Comparison of ENCODE assay signal across 8 cellular contexts in the genomic region with DNA sequence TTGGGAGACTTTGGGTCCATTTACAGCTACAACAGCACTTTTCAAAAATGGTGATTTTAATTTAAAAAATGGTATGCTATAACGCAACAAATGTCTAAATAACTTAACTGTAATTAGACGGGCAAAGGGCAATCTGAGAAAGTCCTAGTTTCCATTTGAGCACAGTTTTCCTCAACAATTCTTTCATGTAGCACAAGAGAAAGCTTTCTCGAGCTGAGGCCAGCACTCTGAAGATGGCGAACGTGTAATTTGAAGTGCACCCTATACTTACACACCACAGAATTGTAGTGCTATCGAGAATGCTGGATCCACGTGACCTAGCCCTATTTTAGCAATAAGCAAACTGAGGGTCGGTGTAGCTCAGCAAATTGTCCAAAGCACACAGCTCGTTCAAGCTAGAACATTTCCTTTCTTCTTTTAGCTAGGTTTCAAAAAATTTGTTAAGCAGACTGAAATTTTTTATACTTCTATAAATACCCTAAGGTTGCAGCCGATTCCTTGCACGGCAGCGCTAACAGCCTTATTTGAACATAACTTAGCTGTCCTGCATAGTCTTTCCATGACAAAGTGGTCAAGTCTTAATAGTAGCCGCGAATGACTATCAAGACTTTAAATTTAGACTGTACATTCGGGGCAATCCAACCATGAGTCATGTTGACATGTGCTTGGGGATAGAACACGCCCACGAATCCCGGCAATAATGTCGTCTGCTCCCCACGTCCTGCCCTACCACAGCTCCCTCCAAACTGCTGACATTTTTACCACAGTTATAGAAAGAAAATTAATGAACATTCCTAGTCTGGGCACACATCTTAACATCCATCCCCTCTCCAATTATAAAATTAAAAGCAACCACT. TPM values are rescaled to one million over a fixed set of nuclear protein-coding genes. Genes with fewer than 3 reads are reported as not detected.
DNase-seq lines count a peak whose midpoint lies in the region; ATAC-seq and TF ChIP-seq lines count a peak whose summit lies in the region.

No MANE protein-coding gene starts in this region.

- TF ChIP-seq CTCF in HFFc6 (IDR thresholded peaks at IDR 0.05), result no peak
- no peak for TF ChIP-seq CTCF in foreskin fibroblast (IDR thresholded peaks at IDR 0.05; ENCODE audit: low read depth, low read length)

- peaks cover 68% of the 10 kb centered on the region for H3K27me3 Mint-ChIP-seq in HFFc6 (ENCODE audit: insufficient read depth)

- H3K4me1 Mint-ChIP-seq in HFFc6 (ENCODE audit: low read depth), result peaks cover 67% of the 10 kb centered on the region

- peak; percentile 42 for ATAC-seq in sciatic nerve
- no peak for ATAC-seq in HG03521 (IDR thresholded peaks at IDR 0.05; ENCODE audit: unreplicated experiment)
- no peak for ATAC-seq in HG02840 (IDR thresholded peaks at IDR 0.05; ENCODE audit: low FRiP score, unreplicated experiment)

- intact Hi-C loops in sciatic nerve (cut with DNase I), result loop anchor here (10.0 kb wide), 1 partner anchor 530 kb away; no protein-coding TSS in a partner anchor

- peaks cover 47% of the 10 kb centered on the region for H3K36me3 Mint-ChIP-seq in HFFc6 (ENCODE audit: low read depth)

- H3K27ac Mint-ChIP-seq in HFFc6, result peak overlapping the region; percentile 99

- DNase-seq in HFFc6, result peak; percentile 95
- peak; percentile 52 for DNase-seq in activated CD8-positive, alpha-beta memory T cell treated with anti-CD3 and anti-CD28 coated beads, Interleukin-2, amount 50 U/mL, for 48 hours
- DNase-seq in foreskin fibroblast, result peak; percentile 93 to 94
- no peak for DNase-seq in sciatic nerve (ENCODE audit: low spot score)
- no peak for DNase-seq in activated effector memory CD4-positive, alpha-beta T cell treated with Interleukin-2 at 50 U/mL for 16 hours
- DNase-seq in KG1 (lab: John Stamatoyannopoulos, UW), result no peak

- H3K9me3 Mint-ChIP-seq in HFFc6, result peaks cover 41% of the 10 kb centered on the region

- H3K4me3 ChIP-seq in foreskin fibroblast (ENCODE audit: low read depth in 1 of 2, low read length in 2 of 2), result no peak overlapping the region

- peak overlapping the region; percentile 60 for H3K4me3 Mint-ChIP-seq in HFFc6

RNA-seq across cellular contexts. Expression of a gene that starts 10.0 kb away (rescaled TPM):
- total RNA-seq in HFFc6 (2021; fragmentation: NEBNext Ultra II Directional; extraction: Animal tissue kit (Norgen Biotek cat#: 25700)), result 100 to 1,000 TPM; 114 to 154 (median 142) TPM
- total RNA-seq in sciatic nerve, result 273 TPM

Comparison
In these comparisons a context has a peak if more than half of its experiments do, and no peak if none do; other contexts are left out.
1. DNase-seq: peak in HFFc6 (single experiment), activated CD8-positive, alpha-beta memory T cell treated with anti-CD3 and anti-CD28 coated beads, Interleukin-2, amount 50 U/mL, for 48 hours (single experiment) and foreskin fibroblast (2 of 2); none in sciatic nerve (single experiment), activated effector memory CD4-positive, alpha-beta T cell treated with Interleukin-2 at 50 U/mL for 16 hours (single experiment) and KG1 (single experiment).